In genomic region chr9:99819123-99819483, GRCh38 we compare ENCODE assay signal across 8 cellular contexts. TPM values are rescaled to one million over a fixed set of nuclear protein-coding genes. Genes with fewer than 3 reads are reported as not detected.
DNase-seq lines count a peak whose midpoint lies in the region; ATAC-seq, FAIRE-seq and TF ChIP-seq lines count a peak whose summit lies in the region.

No MANE protein-coding gene starts in this region.

- in situ Hi-C loops in K562 (cut with MboI) = no loop called here

- H3K27ac ChIP-seq in K562 (ENCODE audit: extremely low read depth, low read depth, low read length) = peak overlapping the region; percentile 96
- peak overlapping the region; percentile 96 for H3K27ac ChIP-seq in mesendoderm (ENCODE audit: low read depth, low read length)

- no peak for FAIRE-seq in K562 (lab: Jason Lieb, UNC)

- H3K79me1 ChIP-seq in mesendoderm (ENCODE audit: low read length) = no peaks in the 10 kb centered on the region

- intact Hi-C loops in K562 (cut with micrococcal nuclease) = loop anchor here (5.0 to 10.0 kb wide), 2 partner anchors 506 to 637 kb away; no protein-coding TSS in a partner anchor

- peak overlapping the region; percentile 80 for H3K4me3 ChIP-seq in K562
- H3K4me3 ChIP-seq in mesendoderm (ENCODE audit: low read length) = peak overlapping the region; percentile 84

- peaks cover 12 to 34% of the 10 kb centered on the region in 2 experiments for H3K4me1 ChIP-seq in K562 (replicated peaks in 1 of 2; ENCODE audit: control insufficient read depth in 2 of 2, insufficient read depth in 2 of 2, low read length in 2 of 2)
- H3K4me1 ChIP-seq in mesendoderm (ENCODE audit: control insufficient read depth, low read depth, low read length) = peaks cover 12% of the 10 kb centered on the region

- 0 out of 2 replicates have a peak, but pooled peaks cover 3% of the 10 kb centered on the region for H4K20me1 ChIP-seq in K562 (replicated peaks; ENCODE audit: control insufficient read depth, insufficient read depth, low read length)

- TF ChIP-seq RAD21 in K562 (CRISPR knock-in tag; conservative IDR thresholded peaks at IDR 0.05 in 1 of 2, IDR thresholded peaks at IDR 0.05 in 1 of 2) = no peak

- peaks cover 13 to 20% of the 10 kb centered on the region in 2 experiments for H3K27me3 ChIP-seq in K562 (ENCODE audit: control insufficient read depth in 2 of 2, insufficient read depth in 2 of 2, low read length in 2 of 2)
- H3K27me3 ChIP-seq in mesendoderm (ENCODE audit: insufficient read depth, low read length, poor library complexity) = peaks cover 17% of the 10 kb centered on the region

- peak overlapping the region; percentile 94 to 100 (median 98) for H3K4me3 Mint-ChIP-seq in IgD-negative memory B cell

- no peak overlapping the region for H2AK5ac ChIP-seq in mesendoderm (ENCODE audit: low read length)

- no peaks in the 10 kb centered on the region for H3K9me3 Mint-ChIP-seq in IgD-negative memory B cell

- no peaks in the 10 kb centered on the region for H3K36me3 Mint-ChIP-seq in IgD-negative memory B cell

- no peak overlapping the region for H3K23ac ChIP-seq in mesendoderm (ENCODE audit: low read length)

- H4K8ac ChIP-seq in mesendoderm (ENCODE audit: low read depth, low read length) = no peak overlapping the region

- H3K27me3 Mint-ChIP-seq in IgD-negative memory B cell = peaks cover 20% of the 10 kb centered on the region

- CTCF ChIA-PET in K562 (lab: Yijun Ruan, JAX; ENCODE audit: low intra/inter-chr PET ratio) = interaction anchor here (0.6 kb wide), 2 partner anchors 458 to 1836 kb away, joined by 4 read pairs; no protein-coding TSS in a partner anchor

- peak overlapping the region; percentile 93 for H3K4me2 ChIP-seq in K562 (ENCODE audit: insufficient read depth, low read length)
- peak overlapping the region; percentile 75 for H3K4me2 ChIP-seq in mesendoderm (ENCODE audit: low read length)

- peaks cover 15% of the 10 kb centered on the region; the same call in 1 of the 3 replicates for H3K79me2 ChIP-seq in K562 (ENCODE audit: control insufficient read depth, insufficient read depth, low read length)
- no peaks in the 10 kb centered on the region for H3K79me2 ChIP-seq in mesendoderm (ENCODE audit: control insufficient read depth, insufficient read depth, low read length)

- no peaks in the 10 kb centered on the region for H3K36me3 ChIP-seq in K562 (ENCODE audit: control insufficient read depth, insufficient read depth, low read length)
- no peaks in the 10 kb centered on the region for H3K36me3 ChIP-seq in mesendoderm (ENCODE audit: control insufficient read depth, insufficient read depth, low read length)

- H2AFZ ChIP-seq in K562 (ENCODE audit: low read depth, low read length) = peak overlapping the region; percentile 90

- no TSS peak for BruUV-seq in K562 (replicated peaks; lab: Mats Ljungman, UMichigan)

- peak overlapping the region; percentile 92 to 94 for H3K9ac ChIP-seq in K562 (ENCODE audit: insufficient read depth in 1 of 2, low read depth in 2 of 2, low read length in 2 of 2)
- H3K9ac ChIP-seq in mesendoderm (ENCODE audit: low read length) = peak overlapping the region; percentile 77

- TF ChIP-seq EP300 in K562 (IDR thresholded peaks at IDR 0.05; ENCODE audit: low read length) = no peak

- DNase-seq in AML-193 (lab: John Stamatoyannopoulos, UW) = peak; percentile 93 to 94
- DNase-seq in K562 (ENCODE audit: extremely low read depth in 1 of 4, low spot score in 3 of 4) = no peak
- DNase-seq in mesendoderm = peak; percentile 81
- no peak for DNase-seq in activated gamma-delta T cell (lab: John Stamatoyannopoulos, UW)
- DNase-seq in cerebellar nuclear complex (lab: John Stamatoyannopoulos, UW) = no peak
- no peak for DNase-seq in NCI-H146 (lab: John Stamatoyannopoulos, UW)
- DNase-seq in kidney tubule cell (ENCODE audit: low spot score) = no peak

- no peak for TF ChIP-seq CTCF in K562 (IDR thresholded peaks at IDR 0.05 in 2 of 3, conservative IDR thresholded peaks at IDR 0.05 in 1 of 3; ENCODE audit: insufficient read depth in 2 of 3, low read depth in 1 of 3, low read length in 3 of 3)

- H3K56ac ChIP-seq in mesendoderm (ENCODE audit: low read length) = peak overlapping the region; percentile 90

- no peak overlapping the region for H2BK120ac ChIP-seq in mesendoderm (ENCODE audit: low read depth, low read length)

- H3K4ac ChIP-seq in mesendoderm (ENCODE audit: low read depth, low read length) = peak overlapping the region; percentile 65

- peaks cover 16 to 25% (median 25%) of the 10 kb centered on the region in 3 donors for H3K4me1 Mint-ChIP-seq in IgD-negative memory B cell

- H2BK5ac ChIP-seq in mesendoderm (ENCODE audit: low read length) = no peak overlapping the region

- POLR2A ChIA-PET in K562 (lab: Yijun Ruan, JAX) = interaction anchor here (0.6 to 1.0 kb wide), 6 partner anchors 8 to 621 kb away, joined by 3 to 4 read pairs (median 3); no protein-coding TSS in a partner anchor

- 0% methylated on average over 3 of the region's 5 CpGs for WGBS in K562 (ENCODE audit: insufficient coverage, low coverage, missing lambda C conversion rate)
- no CpG with 5 or more reads among the region's 5 CpGs for WGBS in mesendoderm (ENCODE audit: extremely low coverage, insufficient coverage, low lambda C conversion rate)

- peak; percentile 19 for ATAC-seq in K562

- no peaks in the 10 kb centered on the region for H3K9me1 ChIP-seq in K562 (ENCODE audit: control insufficient read depth, insufficient read depth, low read length)

- H3K27ac Mint-ChIP-seq in IgD-negative memory B cell = peak overlapping the region; percentile 96 to 99 (median 99)

- no peaks in the 10 kb centered on the region for H3K9me3 ChIP-seq in K562 (replicated peaks; ENCODE audit: control insufficient read depth, insufficient read depth, low read depth, low read length)

- no peak overlapping the region for H4K5ac ChIP-seq in mesendoderm (ENCODE audit: low read length)

- H2BK15ac ChIP-seq in mesendoderm (replicated peaks; ENCODE audit: low read depth) = no peak overlapping the region

- peak overlapping the region; percentile 98 for H3K18ac ChIP-seq in mesendoderm (ENCODE audit: low read length)

- TF ChIP-seq POLR2A in K562 (conservative IDR thresholded peaks at IDR 0.05) = no peak

TF ChIP-seq in K562, 482 proteins besides CTCF, POLR2A, EP300 and RAD21 (continues in another document):
- TF ChIP-seq HES1 (IDR thresholded peaks at IDR 0.05; ENCODE audit: low read depth) = 0 out of 2 replicates have a peak, but pooled peaks have one; percentile 16
- TF ChIP-seq POLR2G (IDR thresholded peaks at IDR 0.05; ENCODE audit: low read depth, low read length) = no peak
- no peak for TF ChIP-seq ZNF408 (CRISPR knock-in tag; IDR thresholded peaks at IDR 0.05; ENCODE audit: low read depth)
- TF ChIP-seq SETDB1 (IDR thresholded peaks at IDR 0.05; ENCODE audit: low read length) = no peak
- peak; percentile 58; the same call in 1 of the 2 replicates for TF ChIP-seq ATF3 (IDR thresholded peaks at IDR 0.05)
- TF ChIP-seq ATF3 (CRISPR knock-in tag; conservative IDR thresholded peaks at IDR 0.05) = 0 out of 2 replicates have a peak, but pooled peaks have one; percentile 68

RNA-seq across cellular contexts. Expression of gene NR4A3, which starts 2.6 kb away (rescaled TPM):
- polyA plus RNA-seq in IgD-negative memory B cell (0.60 TPM), K562 (2011; rRNA removed) (0.03 TPM in 1 of 2 replicates, not detected in the other), K562 (2014; fragmentation: Illumina TruSeq; extraction: Trizol) (not detected in 2 replicates), K562 (2014; fragmentation: Nextera tagmentation; extraction: Ambion mirVana) (not detected), K562 (2014; rRNA removed) (0.12 TPM in 1 of 2 replicates, not detected in the other)
- 0.11 TPM in 1 of 2 replicates, not detected in the other for total RNA-seq in K562 (2011; cell fraction: chromatin; rRNA removed; ENCODE audit: low replicate concordance)
- 0.17 TPM in 1 of 2 replicates, not detected in the other for total RNA-seq in K562 (2011; cell fraction: nucleolus; rRNA removed)
- total RNA-seq in K562 (2011; cell fraction: nucleoplasm; rRNA removed) = not detected in 2 replicates
- total RNA-seq in K562 (2014; rRNA removed) (0.04 TPM in 1 of 2 replicates, not detected in the other), K562 (2014; rRNA removed; fragmentation: Illumina TruSeq; extraction: Trizol) (0.04 TPM in 1 of 2 replicates, not detected in the other), K562 (2015; rRNA removed; fragmentation: Illumina TruSeq; extraction: Trizol) (0.04 TPM in 1 of 2 replicates, not detected in the other), K562 (2021) (0.07 TPM in 1 of 2 replicates, not detected in the other)
- not detected in 2 replicates for polyA plus RNA-seq in K562 (2011; cell fraction: cytosol; rRNA removed)
- 0.03 and 0.06 TPM in 2 replicates for polyA plus RNA-seq in K562 (2011; cell fraction: nucleus; rRNA removed)
- polyA plus RNA-seq in K562 (2012) = 0.01 TPM in 1 of 2 replicates, not detected in the other
- 0.04 and 0.15 TPM in 2 replicates for polyA minus RNA-seq in K562 (2011; rRNA and poly(A)+ RNA removed)
- 0.46 TPM in 1 of 2 replicates, not detected in the other for polyA minus RNA-seq in K562 (2011; cell fraction: cytosol; rRNA and poly(A)+ RNA removed)
- polyA minus RNA-seq in K562 (2011; cell fraction: nucleus; rRNA and poly(A)+ RNA removed) = under 0.01 and 0.22 TPM in 2 replicates
- polyA plus RNA-seq in mesendoderm (2013, experiment 1 of 2) = 0.04 TPM
- polyA plus RNA-seq in mesendoderm (2013, experiment 2 of 2) = 0.06 TPM

Comparison
In these comparisons a context has a peak if more than half of its experiments do, and no peak if none do; other contexts are left out.
1. DNase-seq: peak in AML-193 (2 of 2) and mesendoderm (single experiment); none in K562 (0 of 4), activated gamma-delta T cell (single experiment), cerebellar nuclear complex (0 of 2), NCI-H146 (single experiment) and kidney tubule cell (single experiment).